ENCODE assay signal across 8 cellular contexts in genomic region chr10:73094986-73095478, GRCh38. TPM values are rescaled to one million over a fixed set of nuclear protein-coding genes. Genes with fewer than 3 reads are reported as not detected.
A peak's percentile ranks its signal among the peaks of the same experiment; 100 is the strongest.
DNase-seq lines count a peak whose midpoint lies in the region; ATAC-seq and TF ChIP-seq lines count a peak whose summit lies in the region.

No MANE protein-coding gene starts in this region.

- peak overlapping the region; percentile 84 for H3K4me3 ChIP-seq in DOHH2 (ENCODE audit: low read length)
- peak overlapping the region; percentile 66 to 93 (median 87) for H3K4me3 ChIP-seq in esophagus squamous epithelium

- peaks cover 19% of the 10 kb centered on the region for H3K4me1 Mint-ChIP-seq in progenitor cell of endocrine pancreas (ENCODE audit: low read depth)

- peaks cover 26% of the 10 kb centered on the region for H3K4me1 ChIP-seq in DOHH2 (ENCODE audit: control insufficient read depth, low read length)
- H3K4me1 ChIP-seq in esophagus squamous epithelium: peaks cover 0 to 33% (median 14%) of the 10 kb centered on the region in 3 donors

- WGBS in esophagus squamous epithelium, 2 donors: 2 to 5% methylated on average over 5 of the region's 5 CpGs

- DNase-seq in RKO (ENCODE audit: low spot score) (peak; percentile 45), esophagus squamous epithelium (lab: John Stamatoyannopoulos, UW) (no peak), progenitor cell of endocrine pancreas (ENCODE audit: low spot score, unreplicated experiment) (no peak), LoVo (ENCODE audit: low spot score) (no peak), mucosa of gallbladder (ENCODE audit: low spot score) (no peak)
- no peak for DNase-seq in stimulated activated CD8-positive, alpha-beta memory T cell treated with anti-CD3 and anti-CD28 coated beads, Interleukin-4, amount 100 ng/mL, for 48 hours

- no peaks in the 10 kb centered on the region for H3K36me3 Mint-ChIP-seq in progenitor cell of endocrine pancreas (ENCODE audit: insufficient read depth)

- H4K20me1 ChIP-seq in DOHH2 (ENCODE audit: control insufficient read depth, insufficient read depth, low read depth, low read length): peaks cover 25% of the 10 kb centered on the region

- peak overlapping the region; percentile 93 for H3K4me3 Mint-ChIP-seq in progenitor cell of endocrine pancreas (ENCODE audit: low read depth)

- intact Hi-C loops in esophagus squamous epithelium (cut with DNase I): no loop called here

- no peak for ATAC-seq in GM18517 (IDR thresholded peaks at IDR 0.05; ENCODE audit: unreplicated experiment)

- peaks cover 4% of the 10 kb centered on the region for H3F3A ChIP-seq in DOHH2 (ENCODE audit: control insufficient read depth, insufficient read depth)

- no peaks in the 10 kb centered on the region for H3K27me3 Mint-ChIP-seq in progenitor cell of endocrine pancreas

- peak overlapping the region; percentile 94 for H3K27ac Mint-ChIP-seq in progenitor cell of endocrine pancreas

- H3K79me2 ChIP-seq in DOHH2 (ENCODE audit: control insufficient read depth, low read length): peaks cover 63% of the 10 kb centered on the region

- H3K27ac ChIP-seq in DOHH2 (ENCODE audit: low read depth, low read length) (peak overlapping the region; percentile 61), esophagus squamous epithelium (peak overlapping the region in 3 of 4 donors; percentile 92 to 96 (median 95))

- H3K36me3 ChIP-seq in DOHH2 (ENCODE audit: control insufficient read depth, low read length) (peaks cover 28% of the 10 kb centered on the region), esophagus squamous epithelium (peaks cover 0 to under 1% (median 0%) of the 10 kb centered on the region in 3 donors)

- TF ChIP-seq CTCF in DOHH2 (IDR thresholded peaks at IDR 0.05; ENCODE audit: low read depth, low read length, poor library complexity, severe bottlenecking) (no peak), esophagus squamous epithelium (IDR thresholded peaks at IDR 0.05) (no peak), progenitor cell of endocrine pancreas (IDR thresholded peaks at IDR 0.05; ENCODE audit: unreplicated experiment) (no peak)

- H3K4me2 ChIP-seq in DOHH2 (ENCODE audit: low read length): peak overlapping the region; percentile 72

- no peaks in the 10 kb centered on the region for H3K9me2 ChIP-seq in DOHH2 (replicated peaks; ENCODE audit: control insufficient read depth, low read length)

- no peaks in the 10 kb centered on the region for H3K9me3 ChIP-seq in DOHH2 (ENCODE audit: control insufficient read depth, insufficient read depth, low read length)
- H3K9me3 ChIP-seq in esophagus squamous epithelium: no peaks in the 10 kb centered on the region

- no peaks in the 10 kb centered on the region for H3K27me3 ChIP-seq in DOHH2 (ENCODE audit: control insufficient read depth, low read length)
- no peaks in the 10 kb centered on the region for H3K27me3 ChIP-seq in esophagus squamous epithelium

- TF ChIP-seq POLR2A in esophagus squamous epithelium (IDR thresholded peaks at IDR 0.05): no peak

- no peaks in the 10 kb centered on the region for H3K9me3 Mint-ChIP-seq in progenitor cell of endocrine pancreas (ENCODE audit: low read depth)

RNA-seq across cellular contexts. Expression of gene P4HA1, which starts 1.6 kb away (rescaled TPM):
- total RNA-seq in esophagus squamous epithelium (10 to 100 TPM in 3 of 4 donors, 1 to 10 TPM in 1; 5.0 to 13.8 (median 12.3) TPM), progenitor cell of endocrine pancreas (25.4 TPM in 2 replicates), mucosa of gallbladder (67.5 TPM)

RNA-seq across cellular contexts. Expression of gene NUDT13, which starts 15.2 kb away (rescaled TPM):
- total RNA-seq in esophagus squamous epithelium: 1 to 10 TPM in 2 of 4 donors, under 1 TPM in 1, not detected in 1; 0.88 to 1.9 (median 1.3) TPM
- 3.7 and 3.8 TPM in 2 replicates for total RNA-seq in progenitor cell of endocrine pancreas
- total RNA-seq in mucosa of gallbladder: 2.7 TPM
